In genomic region chr10:100902622-100903021, GRCh38 we compare ENCODE assay signal across 1 cellular context.
TF ChIP-seq lines count a peak whose summit lies in the region.

No MANE protein-coding gene starts in this region.

TF ChIP-seq in HepG2, 621 proteins besides CTCF, POLR2A, EP300 and RAD21 (continued from another document and continues in another):
- no peak for TF ChIP-seq ZBTB37 (CRISPR knock-in tag; IDR thresholded peaks at IDR 0.05)
- TF ChIP-seq ZBTB38 (CRISPR knock-in tag; IDR thresholded peaks at IDR 0.05) = no peak
- TF ChIP-seq FOXP1 (IDR thresholded peaks at IDR 0.05) = no peak
- TF ChIP-seq FOXP1 (CRISPR knock-in tag; IDR thresholded peaks at IDR 0.05) = no peak
- TF ChIP-seq, protein P1, sequence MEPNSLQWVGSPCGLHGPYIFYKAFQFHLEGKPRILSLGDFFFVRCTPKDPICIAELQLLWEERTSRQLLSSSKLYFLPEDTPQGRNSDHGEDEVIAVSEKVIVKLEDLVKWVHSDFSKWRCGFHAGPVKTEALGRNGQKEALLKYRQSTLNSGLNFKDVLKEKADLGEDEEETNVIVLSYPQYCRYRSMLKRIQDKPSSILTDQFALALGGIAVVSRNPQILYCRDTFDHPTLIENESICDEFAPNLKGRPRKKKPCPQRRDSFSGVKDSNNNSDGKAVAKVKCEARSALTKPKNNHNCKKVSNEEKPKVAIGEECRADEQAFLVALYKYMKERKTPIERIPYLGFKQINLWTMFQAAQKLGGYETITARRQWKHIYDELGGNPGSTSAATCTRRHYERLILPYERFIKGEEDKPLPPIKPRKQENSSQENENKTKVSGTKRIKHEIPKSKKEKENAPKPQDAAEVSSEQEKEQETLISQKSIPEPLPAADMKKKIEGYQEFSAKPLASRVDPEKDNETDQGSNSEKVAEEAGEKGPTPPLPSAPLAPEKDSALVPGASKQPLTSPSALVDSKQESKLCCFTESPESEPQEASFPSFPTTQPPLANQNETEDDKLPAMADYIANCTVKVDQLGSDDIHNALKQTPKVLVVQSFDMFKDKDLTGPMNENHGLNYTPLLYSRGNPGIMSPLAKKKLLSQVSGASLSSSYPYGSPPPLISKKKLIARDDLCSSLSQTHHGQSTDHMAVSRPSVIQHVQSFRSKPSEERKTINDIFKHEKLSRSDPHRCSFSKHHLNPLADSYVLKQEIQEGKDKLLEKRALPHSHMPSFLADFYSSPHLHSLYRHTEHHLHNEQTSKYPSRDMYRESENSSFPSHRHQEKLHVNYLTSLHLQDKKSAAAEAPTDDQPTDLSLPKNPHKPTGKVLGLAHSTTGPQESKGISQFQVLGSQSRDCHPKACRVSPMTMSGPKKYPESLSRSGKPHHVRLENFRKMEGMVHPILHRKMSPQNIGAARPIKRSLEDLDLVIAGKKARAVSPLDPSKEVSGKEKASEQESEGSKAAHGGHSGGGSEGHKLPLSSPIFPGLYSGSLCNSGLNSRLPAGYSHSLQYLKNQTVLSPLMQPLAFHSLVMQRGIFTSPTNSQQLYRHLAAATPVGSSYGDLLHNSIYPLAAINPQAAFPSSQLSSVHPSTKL (CRISPR knock-in tag; IDR thresholded peaks at IDR 0.05) = peak; percentile 72
- no peak for TF ChIP-seq JUNB (CRISPR knock-in tag; IDR thresholded peaks at IDR 0.05; ENCODE audit: borderline replicate concordance)
- no peak for TF ChIP-seq SSRP1 (CRISPR knock-in tag; IDR thresholded peaks at IDR 0.05)
- TF ChIP-seq, protein P2, sequence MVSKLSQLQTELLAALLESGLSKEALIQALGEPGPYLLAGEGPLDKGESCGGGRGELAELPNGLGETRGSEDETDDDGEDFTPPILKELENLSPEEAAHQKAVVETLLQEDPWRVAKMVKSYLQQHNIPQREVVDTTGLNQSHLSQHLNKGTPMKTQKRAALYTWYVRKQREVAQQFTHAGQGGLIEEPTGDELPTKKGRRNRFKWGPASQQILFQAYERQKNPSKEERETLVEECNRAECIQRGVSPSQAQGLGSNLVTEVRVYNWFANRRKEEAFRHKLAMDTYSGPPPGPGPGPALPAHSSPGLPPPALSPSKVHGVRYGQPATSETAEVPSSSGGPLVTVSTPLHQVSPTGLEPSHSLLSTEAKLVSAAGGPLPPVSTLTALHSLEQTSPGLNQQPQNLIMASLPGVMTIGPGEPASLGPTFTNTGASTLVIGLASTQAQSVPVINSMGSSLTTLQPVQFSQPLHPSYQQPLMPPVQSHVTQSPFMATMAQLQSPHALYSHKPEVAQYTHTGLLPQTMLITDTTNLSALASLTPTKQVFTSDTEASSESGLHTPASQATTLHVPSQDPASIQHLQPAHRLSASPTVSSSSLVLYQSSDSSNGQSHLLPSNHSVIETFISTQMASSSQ (IDR thresholded peaks at IDR 0.05; ENCODE audit: low read depth) = no peak
- TF ChIP-seq, protein P2 (CRISPR knock-in tag; IDR thresholded peaks at IDR 0.05; ENCODE audit: borderline replicate concordance) = no peak
- peak; percentile 31; the same call in 1 of the 2 replicates for TF ChIP-seq ISL2 (CRISPR knock-in tag; IDR thresholded peaks at IDR 0.05)
- TF ChIP-seq TBX2 (CRISPR knock-in tag; IDR thresholded peaks at IDR 0.05; ENCODE audit: borderline replicate concordance) = no peak
- TF ChIP-seq IRF2 (CRISPR knock-in tag; IDR thresholded peaks at IDR 0.05) = peak; percentile 48; the same call in 1 of the 2 replicates
- TF ChIP-seq NR2F1 (CRISPR knock-in tag; IDR thresholded peaks at IDR 0.05) = peak in 1 of 2 experiments; percentile 62; a peak in 1 of 4 replicates
- TF ChIP-seq TGIF2 (CRISPR knock-in tag; IDR thresholded peaks at IDR 0.05) = no peak
- TF ChIP-seq TFDP1 (CRISPR knock-in tag; IDR thresholded peaks at IDR 0.05; ENCODE audit: borderline replicate concordance) = no peak
- no peak for TF ChIP-seq KLF12 (CRISPR knock-in tag; IDR thresholded peaks at IDR 0.05; ENCODE audit: borderline replicate concordance)
- TF ChIP-seq, protein P3, sequence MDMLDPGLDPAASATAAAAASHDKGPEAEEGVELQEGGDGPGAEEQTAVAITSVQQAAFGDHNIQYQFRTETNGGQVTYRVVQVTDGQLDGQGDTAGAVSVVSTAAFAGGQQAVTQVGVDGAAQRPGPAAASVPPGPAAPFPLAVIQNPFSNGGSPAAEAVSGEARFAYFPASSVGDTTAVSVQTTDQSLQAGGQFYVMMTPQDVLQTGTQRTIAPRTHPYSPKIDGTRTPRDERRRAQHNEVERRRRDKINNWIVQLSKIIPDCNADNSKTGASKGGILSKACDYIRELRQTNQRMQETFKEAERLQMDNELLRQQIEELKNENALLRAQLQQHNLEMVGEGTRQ (IDR thresholded peaks at IDR 0.05; ENCODE audit: low read depth, low read length) = no peak
- TF ChIP-seq, protein P3 (CRISPR knock-in tag; IDR thresholded peaks at IDR 0.05; ENCODE audit: borderline replicate concordance) = no peak
- no peak for TF ChIP-seq ZEB1 (IDR thresholded peaks at IDR 0.05; ENCODE audit: insufficient replicate concordance, low read depth)
- no peak for TF ChIP-seq ZNF33A (CRISPR knock-in tag; IDR thresholded peaks at IDR 0.05; ENCODE audit: borderline replicate concordance)
- TF ChIP-seq ATM (IDR thresholded peaks at IDR 0.05; ENCODE audit: borderline replicate concordance) = no peak
- TF ChIP-seq RXRA (CRISPR knock-in tag; IDR thresholded peaks at IDR 0.05) = peak; percentile 54; the same call in 1 of the 2 replicates
- TF ChIP-seq SP1 (IDR thresholded peaks at IDR 0.05) = no peak
- TF ChIP-seq SP1 (CRISPR knock-in tag; IDR thresholded peaks at IDR 0.05) = no peak
- no peak for TF ChIP-seq SRY (CRISPR knock-in tag; IDR thresholded peaks at IDR 0.05)
- TF ChIP-seq, protein P4, sequence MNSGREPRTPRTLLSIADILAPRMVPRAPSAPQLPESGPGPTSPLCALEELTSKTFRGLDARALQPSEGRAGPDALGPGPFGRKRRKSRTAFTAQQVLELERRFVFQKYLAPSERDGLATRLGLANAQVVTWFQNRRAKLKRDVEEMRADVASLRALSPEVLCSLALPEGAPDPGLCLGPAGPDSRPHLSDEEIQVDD (CRISPR knock-in tag; IDR thresholded peaks at IDR 0.05; ENCODE audit: borderline replicate concordance) = no peak
- TF ChIP-seq FOXA1 (IDR thresholded peaks at IDR 0.05) = no peak
- no peak for TF ChIP-seq FOXA1 (CRISPR knock-in tag; IDR thresholded peaks at IDR 0.05)
- no peak for TF ChIP-seq REXO4 (CRISPR knock-in tag; IDR thresholded peaks at IDR 0.05; ENCODE audit: borderline replicate concordance)
- TF ChIP-seq SMAD9 (CRISPR knock-in tag; IDR thresholded peaks at IDR 0.05) = no peak
- TF ChIP-seq ZNF383 (CRISPR knock-in tag; IDR thresholded peaks at IDR 0.05; ENCODE audit: borderline replicate concordance) = no peak
- no peak for TF ChIP-seq ZBED4 (CRISPR knock-in tag; IDR thresholded peaks at IDR 0.05; ENCODE audit: borderline replicate concordance)
- no peak for TF ChIP-seq PLRG1 (conservative IDR thresholded peaks at IDR 0.05)
- no peak for TF ChIP-seq MTF1 (CRISPR knock-in tag; IDR thresholded peaks at IDR 0.05)
- peak; percentile 52 for TF ChIP-seq MED1 (CRISPR knock-in tag; IDR thresholded peaks at IDR 0.05)
- TF ChIP-seq, protein P5, sequence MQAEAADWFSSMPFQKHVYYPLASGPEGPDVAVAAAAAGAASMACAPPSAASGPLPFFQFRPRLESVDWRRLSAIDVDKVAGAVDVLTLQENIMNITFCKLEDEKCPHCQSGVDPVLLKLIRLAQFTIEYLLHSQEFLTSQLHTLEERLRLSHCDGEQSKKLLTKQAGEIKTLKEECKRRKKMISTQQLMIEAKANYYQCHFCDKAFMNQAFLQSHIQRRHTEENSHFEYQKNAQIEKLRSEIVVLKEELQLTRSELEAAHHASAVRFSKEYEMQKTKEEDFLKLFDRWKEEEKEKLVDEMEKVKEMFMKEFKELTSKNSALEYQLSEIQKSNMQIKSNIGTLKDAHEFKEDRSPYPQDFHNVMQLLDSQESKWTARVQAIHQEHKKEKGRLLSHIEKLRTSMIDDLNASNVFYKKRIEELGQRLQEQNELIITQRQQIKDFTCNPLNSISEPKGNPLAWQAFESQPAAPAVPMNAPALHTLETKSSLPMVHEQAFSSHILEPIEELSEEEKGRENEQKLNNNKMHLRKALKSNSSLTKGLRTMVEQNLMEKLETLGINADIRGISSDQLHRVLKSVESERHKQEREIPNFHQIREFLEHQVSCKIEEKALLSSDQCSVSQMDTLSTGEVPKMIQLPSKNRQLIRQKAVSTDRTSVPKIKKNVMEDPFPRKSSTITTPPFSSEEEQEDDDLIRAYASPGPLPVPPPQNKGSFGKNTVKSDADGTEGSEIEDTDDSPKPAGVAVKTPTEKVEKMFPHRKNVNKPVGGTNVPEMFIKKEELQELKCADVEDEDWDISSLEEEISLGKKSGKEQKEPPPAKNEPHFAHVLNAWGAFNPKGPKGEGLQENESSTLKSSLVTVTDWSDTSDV (CRISPR knock-in tag; IDR thresholded peaks at IDR 0.05) = no peak
- TF ChIP-seq, protein P6, sequence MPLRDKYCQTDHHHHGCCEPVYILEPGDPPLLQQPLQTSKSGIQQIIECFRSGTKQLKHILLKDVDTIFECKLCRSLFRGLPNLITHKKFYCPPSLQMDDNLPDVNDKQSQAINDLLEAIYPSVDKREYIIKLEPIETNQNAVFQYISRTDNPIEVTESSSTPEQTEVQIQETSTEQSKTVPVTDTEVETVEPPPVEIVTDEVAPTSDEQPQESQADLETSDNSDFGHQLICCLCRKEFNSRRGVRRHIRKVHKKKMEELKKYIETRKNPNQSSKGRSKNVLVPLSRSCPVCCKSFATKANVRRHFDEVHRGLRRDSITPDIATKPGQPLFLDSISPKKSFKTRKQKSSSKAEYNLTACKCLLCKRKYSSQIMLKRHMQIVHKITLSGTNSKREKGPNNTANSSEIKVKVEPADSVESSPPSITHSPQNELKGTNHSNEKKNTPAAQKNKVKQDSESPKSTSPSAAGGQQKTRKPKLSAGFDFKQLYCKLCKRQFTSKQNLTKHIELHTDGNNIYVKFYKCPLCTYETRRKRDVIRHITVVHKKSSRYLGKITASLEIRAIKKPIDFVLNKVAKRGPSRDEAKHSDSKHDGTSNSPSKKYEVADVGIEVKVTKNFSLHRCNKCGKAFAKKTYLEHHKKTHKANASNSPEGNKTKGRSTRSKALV (CRISPR knock-in tag; IDR thresholded peaks at IDR 0.05) = no peak
